In the genomic region with DNA sequence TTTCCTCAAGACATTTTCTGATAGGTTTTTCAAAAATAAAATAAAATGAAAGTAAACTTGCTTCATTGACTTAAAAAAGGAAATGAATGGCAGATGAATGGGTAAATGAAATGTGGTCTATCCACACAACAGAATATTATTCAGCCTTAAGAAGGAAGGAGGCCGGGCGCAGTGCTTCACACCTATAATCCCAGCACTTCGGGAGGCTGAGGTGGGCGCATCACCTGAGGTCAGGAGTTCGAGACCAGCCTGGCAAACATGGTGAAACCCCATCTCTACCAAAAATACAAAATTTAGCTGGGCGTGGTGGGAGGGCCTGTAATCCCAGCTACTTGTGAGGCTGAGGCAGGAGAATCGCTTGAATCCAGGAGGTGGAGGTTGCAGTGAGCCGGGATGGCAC, we compare ENCODE assay signal across 4 cellular contexts. TPM values are rescaled to one million over a fixed set of nuclear protein-coding genes. Genes with fewer than 3 reads are reported as not detected.
"Had no signal": no experiment of that assay in that cellular context is flagged by ENCODE, and none has a peak within 500 bp of the region (broad histone marks: within the 10 kb centered on the region; RNA-seq: fewer than 3 reads in every experiment).

No MANE protein-coding gene starts in this region.

RNA-seq across cellular contexts. Expression of a gene that starts 3.7 kb away (rescaled TPM):
- total RNA-seq: endodermal cell, glomerular endothelial cell, mammary epithelial cell had no signal
- polyA plus RNA-seq: keratinocyte, mammary epithelial cell had no signal
